19 cellular contexts compared by ENCODE assay signal in the genomic region with DNA sequence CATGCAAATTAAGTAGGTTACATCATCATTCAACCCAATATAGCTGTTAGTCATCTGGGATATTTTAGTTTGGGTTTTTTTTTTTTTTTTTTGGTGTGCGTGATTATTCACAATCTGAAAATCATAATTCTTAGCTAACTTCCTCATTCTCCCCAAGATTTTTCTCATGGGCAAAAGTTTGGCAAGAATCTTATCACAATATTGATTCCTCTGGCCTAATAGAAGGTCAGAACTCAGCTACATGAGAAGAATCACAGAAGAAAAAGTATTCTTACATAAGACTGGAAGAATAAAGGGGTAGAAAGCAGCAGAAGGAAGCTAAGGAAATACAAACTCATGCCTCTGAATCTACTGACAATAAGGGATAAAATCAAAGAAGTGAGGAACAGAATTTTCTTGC.
A peak's percentile ranks its signal among the peaks of the same experiment; 100 is the strongest.
DNase-seq lines count a peak whose midpoint lies in the region; ATAC-seq and TF ChIP-seq lines count a peak whose summit lies in the region.
"Had no signal": no experiment of that assay in that cellular context is flagged by ENCODE, and none has a peak within 500 bp of the region (broad histone marks: within the 10 kb centered on the region; RNA-seq: fewer than 3 reads in every experiment).

No MANE protein-coding gene starts in this region.

- BruUV-seq in Calu3 (replicated peaks; lab: Mats Ljungman, UMichigan), result no TSS peak

- peak overlapping the region; percentile 39; the same call in 1 of the 2 replicates for H3K27ac ChIP-seq in SK-N-MC
- peak overlapping the region; percentile 54 for H3K27ac ChIP-seq in caudate nucleus (ENCODE audit: low read depth, low read length)
- H3K27ac ChIP-seq in upper lobe of right lung, result no peak overlapping the region
- H3K27ac ChIP-seq: BLaER1 had no signal

- H3K9me3 Mint-ChIP-seq in Calu3 (ENCODE audit: low read depth, unreplicated experiment), result peaks cover 2% of the 10 kb centered on the region

- no peaks in the 10 kb centered on the region for H3K27me3 ChIP-seq in upper lobe of right lung
- H3K27me3 ChIP-seq: BLaER1 had no signal

- H3K9ac ChIP-seq in SK-N-MC (ENCODE audit: insufficient read length), result no peak overlapping the region
- H3K9ac ChIP-seq: BLaER1 had no signal

- CTCF ChIA-PET in Calu3 (lab: Charles Lee), result interaction anchor here (0.6 to 0.7 kb wide), 3 partner anchors 15 to 224 kb away, joined by 3 to 6 read pairs (median 3); no protein-coding TSS in a partner anchor

- H3K4me3 Mint-ChIP-seq in Calu3 (ENCODE audit: low read depth, unreplicated experiment), result peak overlapping the region; percentile 31
- H3K4me3 Mint-ChIP-seq: CD4-positive, alpha-beta memory T cell; T-cell had no signal

- DNase-seq in Calu3 (no peak), MV-4-11 (lab: John Stamatoyannopoulos, UW) (peak; percentile 77), SK-N-MC (ENCODE audit: low read depth, low spot score) (no peak), caudate nucleus (lab: John Stamatoyannopoulos, UW) (no peak), NCI-H1417 (lab: John Stamatoyannopoulos, UW) (no peak), upper lobe of right lung (no peak)
- DNase-seq: CD4-positive, alpha-beta memory T cell; DMS53; IMR-90; NCI-H1105; NCI-H1694 treated with DMSO at 0.1 percent for 48 hours; NCI-H2107; NCI-H2227 treated with DMSO at 0.1 percent for 48 hours; NCI-H510A treated with DMSO at 0.1 percent for 48 hours; NCI-H774; T-cell had no signal

- ATAC-seq in GM19455 (IDR thresholded peaks at IDR 0.05; ENCODE audit: unreplicated experiment) (no peak), upper lobe of right lung (no peak)
- ATAC-seq: Right ventricle myocardium inferior, T-cell had no signal

- intact Hi-C loops in Calu3 (cut with micrococcal nuclease; ENCODE audit: unreplicated experiment), result loop anchor here (5.0 kb wide), 1 partner anchor 513 kb away; no protein-coding TSS in a partner anchor
- intact Hi-C loops in upper lobe of right lung (cut with DNase I), result no loop called here

- H3K36me3 ChIP-seq in SK-N-MC (ENCODE audit: insufficient read depth, low read length) (0 out of 2 replicates have a peak, but pooled peaks cover 3% of the 10 kb centered on the region), upper lobe of right lung (no peaks in the 10 kb centered on the region)
- H3K36me3 ChIP-seq: BLaER1 had no signal

- H3K4me1 ChIP-seq in upper lobe of right lung, result no peaks in the 10 kb centered on the region
- H3K4me1 ChIP-seq: BLaER1 had no signal

- H3K9me3 ChIP-seq in SK-N-MC (ENCODE audit: low read depth, low read length) (no peaks in the 10 kb centered on the region), upper lobe of right lung (no peaks in the 10 kb centered on the region)
- H3K9me3 ChIP-seq: BLaER1 had no signal

- TF ChIP-seq CTCF in Calu3 (IDR thresholded peaks at IDR 0.05; ENCODE audit: unreplicated experiment) (no peak), upper lobe of right lung (IDR thresholded peaks at IDR 0.05) (no peak)

- H3K4me3 ChIP-seq in SK-N-MC, result no peak overlapping the region
- H3K4me3 ChIP-seq in upper lobe of right lung, result no peak overlapping the region
- H3K4me3 ChIP-seq: BLaER1 had no signal

- H3K4me1 Mint-ChIP-seq in Calu3 (ENCODE audit: low read depth, unreplicated experiment), result peaks cover 41% of the 10 kb centered on the region
- H3K4me1 Mint-ChIP-seq: CD4-positive, alpha-beta memory T cell; T-cell had no signal

- peak overlapping the region; percentile 73 for H3K27ac Mint-ChIP-seq in Calu3 (ENCODE audit: unreplicated experiment)
- H3K27ac Mint-ChIP-seq: CD4-positive, alpha-beta memory T cell; T-cell had no signal

- no peaks in the 10 kb centered on the region for H3K27me3 Mint-ChIP-seq in Calu3 (ENCODE audit: unreplicated experiment)
- H3K27me3 Mint-ChIP-seq: T-cell had no signal

- H3K36me3 Mint-ChIP-seq in Calu3 (ENCODE audit: insufficient read depth, unreplicated experiment), result peaks cover 6% of the 10 kb centered on the region
- H3K36me3 Mint-ChIP-seq: CD4-positive, alpha-beta memory T cell; T-cell had no signal
